28 cellular contexts compared by ENCODE assay signal in genomic region chr3:163018664-163019063, GRCh38.
"Had no signal": no experiment of that assay in that cellular context is flagged by ENCODE, and none has a peak within 500 bp of the region (broad histone marks: within the 10 kb centered on the region; RNA-seq: fewer than 3 reads in every experiment).

No MANE protein-coding gene starts in this region.

- H3K4me2 ChIP-seq: hepatocyte, smooth muscle cell had no signal

- H3K79me2 ChIP-seq: hepatocyte, parathyroid adenoma had no signal

- H3K9me3 ChIP-seq: right lobe of liver, testis, thyroid gland, transverse colon, vagina had no signal

- DNase-seq: heart right ventricle; islet precursor cell; kidney glomerular epithelial cell; left cardiac atrium; midbrain; mucosa of descending colon; naive thymus-derived CD4-positive, alpha-beta T cell; nucleus accumbens; right lobe of liver; stimulated activated CD4-positive, alpha-beta T cell treated with anti-CD3 and anti-CD28 coated beads, Interleukin-12 subunit alpha, Interleukin-12 subunit beta, amount 100 ng/mL, for 4 hours; stimulated activated CD4-positive, alpha-beta T cell treated with anti-CD3 and anti-CD28 coated beads, Interleukin-15, amount 100 ng/mL, for 24 hours; stimulated activated CD4-positive, alpha-beta T cell treated with anti-CD3 and anti-CD28 coated beads, Interleukin-2, amount 100 ng/mL, for 24 hours; stimulated activated CD4-positive, alpha-beta T cell treated with anti-CD3 and anti-CD28 coated beads, Interleukin-4, amount 100 ng/mL, for 1 hour; stimulated activated naive B cell treated with anti-CD40 and anti-IgM and Interleukin-4, amounts not matched to agents 10 μg/mL and 1 μg/mL and 100 μg/mL, for 72 hours; stimulated activated naive CD8-positive, alpha-beta T cell treated with anti-CD3 and anti-CD28 coated beads, Interleukin-15, Interleukin-2, amounts not matched to agents 100 U/mL and 50 U/mL, for 24 hours; stomach; testis; thyroid gland; transverse colon had no signal

- H3K36me3 ChIP-seq: heart right ventricle, right atrium auricular region, right lobe of liver, stomach, thyroid gland, transverse colon, upper lobe of left lung, vagina had no signal

- H2AFZ ChIP-seq: hepatocyte, parathyroid adenoma had no signal

- ATAC-seq: left lobe of liver; mucosa of descending colon; naive thymus-derived CD4-positive, alpha-beta T cell; natural killer cell treated with Interleukin-12 subunit alpha and Interleukin-12 subunit beta and Interleukin-15 and Interleukin-18, amount 100 ng/mL, for 72 hours; right lobe of liver; stimulated activated naive CD8-positive, alpha-beta T cell treated with anti-CD3 and anti-CD28 coated beads, Interleukin-15, Interleukin-2, amounts not matched to agents 100 U/mL and 50 U/mL, for 24 hours had no signal

- H3K27ac ChIP-seq: heart right ventricle, hepatocyte, parathyroid adenoma, right lobe of liver, stomach, testis, thyroid gland, transverse colon, upper lobe of left lung, vagina had no signal

- H3K4me1 ChIP-seq: heart right ventricle, parathyroid adenoma, right atrium auricular region, right lobe of liver, stomach, testis, thyroid gland, transverse colon, upper lobe of left lung, vagina had no signal

- H3K9ac ChIP-seq: parathyroid adenoma had no signal

- H3K4me3 ChIP-seq: heart right ventricle, hepatocyte, lung, mucosa of descending colon, right atrium auricular region, right lobe of liver, smooth muscle cell, stomach, testis, thyroid gland, transverse colon, upper lobe of left lung, vagina had no signal

- H3K27me3 ChIP-seq: heart right ventricle, hepatocyte, right atrium auricular region, right lobe of liver, stomach, testis, thyroid gland, transverse colon, upper lobe of left lung, vagina had no signal
